12 cellular contexts compared by ENCODE assay signal in the genomic region with DNA sequence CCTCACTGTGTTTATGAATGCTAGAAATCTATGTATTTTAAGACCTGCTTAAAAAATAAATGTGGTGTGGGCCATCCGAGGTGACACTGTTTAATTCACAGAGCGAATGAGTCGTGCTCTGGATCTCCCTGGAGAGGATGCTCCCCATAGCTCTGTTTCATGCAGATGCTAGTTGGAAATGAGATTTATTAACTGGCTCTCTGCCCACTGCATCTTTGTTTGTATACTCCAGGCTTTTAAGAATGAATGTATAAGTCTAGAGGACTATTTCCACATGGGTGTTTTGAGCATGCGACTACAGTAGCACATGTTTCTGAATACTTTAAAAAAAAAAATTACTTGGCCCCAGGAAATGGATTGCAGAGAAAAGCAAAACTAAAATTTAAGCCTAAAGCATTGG. TPM values are rescaled to one million over a fixed set of nuclear protein-coding genes. Genes with fewer than 3 reads are reported as not detected.
DNase-seq lines count a peak whose midpoint lies in the region; ATAC-seq, FAIRE-seq and TF ChIP-seq lines count a peak whose summit lies in the region.
"Had no signal": no experiment of that assay in that cellular context is flagged by ENCODE, and none has a peak within 500 bp of the region (broad histone marks: within the 10 kb centered on the region; RNA-seq: fewer than 3 reads in every experiment).

No MANE protein-coding gene starts in this region.

- H2AFZ ChIP-seq in DND-41 (ENCODE audit: low read depth, low read length): no peak overlapping the region

- no peak overlapping the region for H3K9ac ChIP-seq in DND-41 (ENCODE audit: low read depth, low read length)

- no peaks in the 10 kb centered on the region for H3K36me3 ChIP-seq in BE2C
- peaks cover 4% of the 10 kb centered on the region; the same call in 1 of the 2 replicates for H3K36me3 ChIP-seq in DND-41 (ENCODE audit: insufficient read depth, low read length)
- H3K36me3 ChIP-seq: colonic mucosa had no signal

- H3K9me3 ChIP-seq in BE2C: no peaks in the 10 kb centered on the region
- H3K9me3 ChIP-seq in DND-41 (ENCODE audit: insufficient read depth, low read length, severe bottlenecking): no peaks in the 10 kb centered on the region
- H3K9me3 ChIP-seq: colonic mucosa had no signal

- DNase-seq in BE2C (peak; percentile 40), DND-41 (no peak), left kidney (ENCODE audit: low read depth, low spot score) (peak; percentile 64), RCC 7860 (ENCODE audit: low spot score) (no peak), UCSD-AML1 (lab: John Stamatoyannopoulos, UW; ENCODE audit: unreplicated experiment) (no peak)
- DNase-seq: activated CD4-positive, CD25-positive, alpha-beta regulatory T cell treated with anti-CD3 and anti-CD28 coated beads, Interleukin-2, amount 50 U/mL, for 72 hours; colonic mucosa; MM.1S had no signal

- H3K27me3 ChIP-seq in BE2C: no peaks in the 10 kb centered on the region
- no peaks in the 10 kb centered on the region for H3K27me3 ChIP-seq in DND-41 (ENCODE audit: insufficient read depth, low read length, poor library complexity)
- H3K27me3 ChIP-seq: colonic mucosa had no signal

- peaks cover 5% of the 10 kb centered on the region for H3K4me1 ChIP-seq in BE2C
- peaks cover 74% of the 10 kb centered on the region for H3K4me1 ChIP-seq in DND-41 (ENCODE audit: insufficient read depth, low read length)
- H3K4me1 ChIP-seq: colonic mucosa had no signal

- no peak for FAIRE-seq in RCC 7860 (lab: Jason Lieb, UNC)

- H3K4me3 ChIP-seq in BE2C (ENCODE audit: low read depth, low read length): peak overlapping the region; percentile 21; the same call in 1 of the 2 replicates
- H3K4me3 ChIP-seq in DND-41 (ENCODE audit: low read depth in 1 of 2, low read length in 2 of 2): no peak overlapping the region
- H3K4me3 ChIP-seq: colonic mucosa had no signal

- ATAC-seq in DND-41 (ENCODE audit: insufficient read depth, low read depth) (no peak), GM21367 (IDR thresholded peaks at IDR 0.05; ENCODE audit: unreplicated experiment) (no peak), HG03469 (IDR thresholded peaks at IDR 0.05; ENCODE audit: unreplicated experiment) (no peak)
- ATAC-seq: left lobe of liver had no signal

- TF ChIP-seq CTCF in BE2C (IDR thresholded peaks at IDR 0.05; ENCODE audit: low read depth, low read length): no peak
- no peak for TF ChIP-seq CTCF in DND-41 (IDR thresholded peaks at IDR 0.05; ENCODE audit: borderline replicate concordance, extremely low read depth, low read length, poor library complexity, severe bottlenecking)

- H4K20me1 ChIP-seq in DND-41 (ENCODE audit: insufficient read depth, low read length): peaks cover 26% of the 10 kb centered on the region

- peak overlapping the region; percentile 49; the same call in 1 of the 2 replicates for H3K4me2 ChIP-seq in DND-41 (ENCODE audit: insufficient read depth, low read length)

- H3K27ac ChIP-seq in DND-41 (ENCODE audit: low read length): no peak overlapping the region
- H3K27ac ChIP-seq: colonic mucosa had no signal

- H3K79me2 ChIP-seq in DND-41 (ENCODE audit: insufficient read depth, low read length): peaks cover 86% of the 10 kb centered on the region

TF ChIP-seq in PFSK-1, 5 proteins besides CTCF, POLR2A, EP300 and RAD21:
- TF ChIP-seq FOXP2 (optimal IDR thresholded peaks at IDR 0.05; ENCODE audit: borderline replicate concordance, extremely low read depth, extremely low read length, insufficient read depth) (no peak), TAF1 (IDR thresholded peaks at IDR 0.05; ENCODE audit: borderline replicate concordance, insufficient read depth, low read length) (no peak), POLR2AphosphoS5 (IDR thresholded peaks at IDR 0.05; ENCODE audit: low read depth, low read length) (no peak), SIN3A (IDR thresholded peaks at IDR 0.05; ENCODE audit: borderline replicate concordance, insufficient read depth, low read length) (0 out of 2 replicates have a peak, but pooled peaks have one; percentile 8)
TF ChIP-seq in PFSK-1: peak in this region for 1.

RNA-seq across cellular contexts. Expression of a gene that starts 3.9 kb away (rescaled TPM):
- 42.2 TPM for polyA plus RNA-seq in BE2C (2012; ENCODE audit: insufficient read depth, insufficient read length, low read depth)
- polyA plus RNA-seq in PFSK-1 (2012; ENCODE audit: insufficient read length, low read depth): 21.0 TPM

Comparison
In these comparisons a context has a peak if more than half of its experiments do, and no peak if none do; other contexts are left out.
1. DNase-seq: peak in BE2C (single experiment) and left kidney (single experiment); none in DND-41 (single experiment), RCC 7860 (single experiment) and UCSD-AML1 (single experiment).